Comparison of ENCODE assay signal across 22 cellular contexts in the genomic region with DNA sequence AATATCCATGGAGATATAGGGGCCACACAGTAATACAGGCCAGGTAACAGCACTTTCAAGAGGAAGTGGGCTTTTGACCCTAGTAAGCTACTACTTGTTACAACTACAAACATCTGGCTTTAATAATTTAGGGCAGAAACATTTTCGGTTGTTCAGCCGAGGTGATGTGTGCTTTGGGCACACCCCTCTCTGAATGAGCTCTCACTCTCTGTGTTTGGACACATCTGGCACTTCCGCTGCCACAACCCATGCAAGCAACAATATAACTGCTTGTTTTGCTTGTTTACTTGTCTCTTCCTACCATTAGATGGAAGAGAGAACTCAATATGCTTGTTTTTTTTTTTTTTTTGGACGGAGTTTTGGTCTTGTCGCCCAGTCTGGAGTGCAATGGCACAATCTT.
DNase-seq lines count a peak whose midpoint lies in the region; ATAC-seq, FAIRE-seq and TF ChIP-seq lines count a peak whose summit lies in the region.
"Had no signal": no experiment of that assay in that cellular context is flagged by ENCODE, and none has a peak within 500 bp of the region (broad histone marks: within the 10 kb centered on the region; RNA-seq: fewer than 3 reads in every experiment).

No MANE protein-coding gene starts in this region.

- no peak for TF ChIP-seq POLR2A in HepG2 (IDR thresholded peaks at IDR 0.05; ENCODE audit: insufficient read depth in 1 of 2, low read depth in 2 of 2, low read length in 2 of 2)

- H3K9me2 ChIP-seq in MM.1S (replicated peaks; ENCODE audit: insufficient read depth, low read length) = no peaks in the 10 kb centered on the region

- DNase-seq in COLO668 (lab: John Stamatoyannopoulos, UW; ENCODE audit: unreplicated experiment) = peak; percentile 15
- DNase-seq in MM.1S = peak; percentile 43
- DNase-seq in NCI-H345 (lab: John Stamatoyannopoulos, UW) = peak; percentile 29
- peak; percentile 22 for DNase-seq in NCI-H748 treated with DMSO at 0.1 percent for 48 hours (lab: John Stamatoyannopoulos, UW)
- no peak for DNase-seq in SJCRH30
- no peak for DNase-seq in activated CD8-positive, alpha-beta memory T cell treated with anti-CD3 and anti-CD28 coated beads, Interleukin-2, amount 50 U/mL, for 4 hours
- DNase-seq in HepG2 (ENCODE audit: low spot score) = no peak
- DNase-seq: BE2C; C1 segment of cervical spinal cord; Caco-2; CD4-positive, CD25-positive, alpha-beta regulatory T cell; CD8-positive, alpha-beta memory T cell; DMS79 treated with DMSO at 0.1 percent for 48 hours; GF-D8; GM23248; IMR-90 had no signal

- ATAC-seq in HepG2 = no peak
- ATAC-seq: GM12878, K562 had no signal

- no peak for TF ChIP-seq RAD21 in HepG2 (CRISPR knock-in tag; IDR thresholded peaks at IDR 0.05)

- no peaks in the 10 kb centered on the region for H3K27me3 ChIP-seq in MM.1S (replicated peaks; ENCODE audit: insufficient read depth, low read length)
- H3K27me3 ChIP-seq in SJCRH30 = no peaks in the 10 kb centered on the region
- H3K27me3 ChIP-seq in HepG2 (ENCODE audit: control insufficient read depth in 1 of 2, insufficient read depth in 2 of 2, low read length in 2 of 2) = no peaks in the 10 kb centered on the region
- H3K27me3 ChIP-seq: BE2C had no signal

- no peak for TF ChIP-seq EP300 in HepG2 (IDR thresholded peaks at IDR 0.05; ENCODE audit: low read depth in 2 of 2, low read length in 2 of 2)
- TF ChIP-seq EP300 in HepG2 (CRISPR knock-in tag; IDR thresholded peaks at IDR 0.05; ENCODE audit: borderline replicate concordance) = no peak

- H3K4me3 ChIP-seq in MM.1S (ENCODE audit: low read length) (no peak overlapping the region), SJCRH30 (no peak overlapping the region), HepG2 (replicated peaks in 1 of 3; ENCODE audit: insufficient read depth in 1 of 3, low read depth in 2 of 3, low read length in 3 of 3) (no peak overlapping the region)
- H3K4me3 ChIP-seq: GM12878, GM23248, HAP-1, K562 had no signal

- in situ Hi-C loops in HepG2 (cut with HindIII; ENCODE audit: extremely low pct_ligation_motif_present, low pct_unique_long_range_greater_than_20kb) = no loop called here

- no TSS peak for BruUV-seq in HepG2 (replicated peaks; lab: Mats Ljungman, UMichigan)

- intact Hi-C loops in HepG2 (cut with micrococcal nuclease; ENCODE audit: unreplicated experiment) = no loop called here

- no peaks in the 10 kb centered on the region for H3K9me3 ChIP-seq in MM.1S (replicated peaks; ENCODE audit: insufficient read depth, low read length)
- no peaks in the 10 kb centered on the region; the same call in 1 of the 2 replicates for H3K9me3 ChIP-seq in SJCRH30 (replicated peaks)
- H3K9me3 ChIP-seq in HepG2 (ENCODE audit: low read length) = peaks cover 59% of the 10 kb centered on the region
- H3K9me3 ChIP-seq: BE2C, HAP-1 had no signal

- no peaks in the 10 kb centered on the region for H3F3A ChIP-seq in MM.1S (ENCODE audit: insufficient read depth, low read length)

- POLR2A ChIA-PET in HepG2 (lab: Yijun Ruan, JAX) = no interaction called here

- no peak for FAIRE-seq in HepG2 (lab: Jason Lieb, UNC)
- FAIRE-seq: D721Med, GM12878, GM19239, K562 had no signal

- no peak overlapping the region for H3K9ac ChIP-seq in MM.1S (ENCODE audit: low read length)
- no peak overlapping the region for H3K9ac ChIP-seq in HepG2 (ENCODE audit: insufficient read depth, low read depth, low read length)
- H3K9ac ChIP-seq: GM23248 had no signal

- H3K27ac ChIP-seq in MM.1S (ENCODE audit: low read length) (no peak overlapping the region; the same call in 1 of the 2 replicates), SJCRH30 (no peak overlapping the region), HepG2 (ENCODE audit: extremely low read length, insufficient read depth, low read length) (no peak overlapping the region)
- H3K27ac ChIP-seq: GM23248, HL-60 had no signal

- no peaks in the 10 kb centered on the region for H3K79me2 ChIP-seq in MM.1S (ENCODE audit: low read length)
- H3K79me2 ChIP-seq in HepG2 (ENCODE audit: insufficient read depth, low read length) = no peaks in the 10 kb centered on the region

- no peak overlapping the region for H2AFZ ChIP-seq in MM.1S (ENCODE audit: low read length)
- no peak overlapping the region for H2AFZ ChIP-seq in HepG2 (ENCODE audit: low read length)
- H2AFZ ChIP-seq: GM23248 had no signal

- H4K20me1 ChIP-seq in MM.1S (ENCODE audit: insufficient read depth, low read length) = no peaks in the 10 kb centered on the region
- no peaks in the 10 kb centered on the region for H4K20me1 ChIP-seq in HepG2 (ENCODE audit: insufficient read depth, low read length)

- 17% methylated on average over 4 of the region's 5 CpGs for WGBS in HepG2 (ENCODE audit: low lambda C conversion rate)

- H3K36me3 ChIP-seq in MM.1S (replicated peaks; ENCODE audit: insufficient read depth, low read length) (no peaks in the 10 kb centered on the region), SJCRH30 (no peaks in the 10 kb centered on the region), HepG2 (replicated peaks in 1 of 2; ENCODE audit: control insufficient read depth in 1 of 2, insufficient read depth in 2 of 2, low read length in 2 of 2) (no peaks in the 10 kb centered on the region)
- H3K36me3 ChIP-seq: BE2C, HAP-1 had no signal

- peak overlapping the region; percentile 28 for H3K4me2 ChIP-seq in MM.1S (ENCODE audit: low read depth, low read length)
- H3K4me2 ChIP-seq in HepG2 (ENCODE audit: low read depth, low read length) = no peak overlapping the region

- H3K4me1 ChIP-seq in MM.1S (ENCODE audit: low read length) (peaks cover 15% of the 10 kb centered on the region), SJCRH30 (no peaks in the 10 kb centered on the region), HepG2 (ENCODE audit: insufficient read depth, low read length) (no peaks in the 10 kb centered on the region)
- H3K4me1 ChIP-seq: BE2C, HAP-1 had no signal

- CTCF ChIA-PET in HepG2 (lab: Yijun Ruan, JAX; ENCODE audit: low intra/inter-chr PET ratio, low total read pairs) = no interaction called here

- TF ChIP-seq CTCF in MM.1S (IDR thresholded peaks at IDR 0.05; ENCODE audit: low read length) = no peak
- no peak for TF ChIP-seq CTCF in HepG2 (CRISPR knock-in tag; IDR thresholded peaks at IDR 0.05)

TF ChIP-seq in HepG2, 621 proteins besides CTCF, POLR2A, EP300 and RAD21:
- TF ChIP-seq ZNF256 (CRISPR knock-in tag; conservative IDR thresholded peaks at IDR 0.05) = no peak
- TF ChIP-seq SMYD3 (CRISPR knock-in tag; IDR thresholded peaks at IDR 0.05) = no peak
- no peak for TF ChIP-seq ZNF558 (CRISPR knock-in tag; IDR thresholded peaks at IDR 0.05; ENCODE audit: borderline replicate concordance)

Comparison
In these comparisons a context has a peak if more than half of its experiments do, and no peak if none do; other contexts are left out.
1. DNase-seq: peak in COLO668 (single experiment), MM.1S (single experiment), NCI-H345 (single experiment) and NCI-H748 treated with DMSO at 0.1 percent for 48 hours (single experiment); none in SJCRH30 (0 of 2), activated CD8-positive, alpha-beta memory T cell treated with anti-CD3 and anti-CD28 coated beads, Interleukin-2, amount 50 U/mL, for 4 hours (single experiment) and HepG2 (single experiment).